18 cellular contexts compared by ENCODE assay signal in the genomic region with DNA sequence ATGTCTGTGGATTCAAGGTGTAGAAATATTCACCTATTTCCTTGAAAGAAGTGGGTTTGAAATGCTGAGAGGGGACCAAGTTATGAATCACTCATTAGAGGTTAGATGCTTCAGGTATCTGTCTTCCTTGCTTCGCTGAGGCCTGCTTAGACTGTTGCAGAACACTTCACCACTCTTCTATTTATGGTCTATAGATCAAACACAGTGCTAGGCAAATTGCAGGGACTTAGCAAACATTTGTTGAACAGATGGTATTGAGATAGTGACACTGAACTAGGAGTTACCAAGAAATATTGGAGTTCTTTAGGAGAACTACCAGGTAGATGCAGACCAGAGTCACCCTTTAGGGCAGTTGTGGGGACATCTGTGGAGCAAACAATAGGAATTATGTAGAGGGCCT.
DNase-seq lines count a peak whose midpoint lies in the region; ATAC-seq, FAIRE-seq and TF ChIP-seq lines count a peak whose summit lies in the region.
"Had no signal": no experiment of that assay in that cellular context is flagged by ENCODE, and none has a peak within 500 bp of the region (broad histone marks: within the 10 kb centered on the region; RNA-seq: fewer than 3 reads in every experiment).

No MANE protein-coding gene starts in this region.

- H3K36me3 ChIP-seq in pancreas = no peaks in the 10 kb centered on the region
- H3K36me3 ChIP-seq in ovary = no peaks in the 10 kb centered on the region
- H3K36me3 ChIP-seq: BLaER1 treated with 17β-estradiol and CSF1 and Interleukin-3, amounts not matched to agents 10 nM and 100 nM; Peyer's patch had no signal

- 29 to 48% methylated on average over 1 of the region's 1 CpG for WGBS in pancreas, 2 donors
- 97% methylated on average over 1 of the region's 1 CpG for WGBS in ovary, 3 donors

- TF ChIP-seq POLR2A in ovary (IDR thresholded peaks at IDR 0.05) = no peak

- peak; percentile 46 to 81 (median 64) for ATAC-seq in pancreas
- ATAC-seq: HepG2 had no signal

- DNase-seq in HuH-7 (ENCODE audit: low spot score) (peak; percentile 10), pancreas (no peak), NCI-H2196 (lab: John Stamatoyannopoulos, UW; ENCODE audit: unreplicated experiment) (no peak), D721Med (ENCODE audit: insufficient read length, low spot score) (no peak), ovary (no peak)
- DNase-seq in activated naive CD4-positive, alpha-beta T cell treated with anti-CD3 and anti-CD28 coated beads for 36 hours = no peak
- DNase-seq: CD8-positive, alpha-beta memory T cell; NCI-H1048; NCI-H1436; NCI-H2029; NCI-H524 treated with DMSO at 0.1 percent for 48 hours; Peyer's patch had no signal

- peak overlapping the region; percentile 4; the same call in 1 of the 2 replicates for H3K27ac ChIP-seq in 22Rv1
- H3K27ac ChIP-seq in VCaP = peak overlapping the region; percentile 74
- H3K27ac ChIP-seq in pancreas = no peak overlapping the region
- no peak overlapping the region for H3K27ac ChIP-seq in ovary
- H3K27ac ChIP-seq: BLaER1 treated with 17β-estradiol and CSF1 and Interleukin-3, amounts not matched to agents 10 nM and 100 nM; Peyer's patch; SK-N-MC had no signal

- intact Hi-C loops in pancreas (cut with DNase I) = no loop called here
- intact Hi-C loops in activated naive CD4-positive, alpha-beta T cell treated with anti-CD3 and anti-CD28 coated beads for 36 hours (cut with micrococcal nuclease) = no loop called here
- intact Hi-C loops in ovary (cut with DNase I) = no loop called here

- no peaks in the 10 kb centered on the region for H3K27me3 Mint-ChIP-seq in activated naive CD4-positive, alpha-beta T cell treated with anti-CD3 and anti-CD28 coated beads for 36 hours (ENCODE audit: low read depth)

- no peaks in the 10 kb centered on the region for H3K4me1 Mint-ChIP-seq in activated naive CD4-positive, alpha-beta T cell treated with anti-CD3 and anti-CD28 coated beads for 36 hours (ENCODE audit: low read depth)
- H3K4me1 Mint-ChIP-seq: CD8-positive, alpha-beta memory T cell had no signal

- H3K27me3 ChIP-seq in pancreas (no peaks in the 10 kb centered on the region), ovary (no peaks in the 10 kb centered on the region)
- H3K27me3 ChIP-seq: BLaER1 treated with 17β-estradiol and CSF1 and Interleukin-3, amounts not matched to agents 10 nM and 100 nM; Peyer's patch had no signal

- FAIRE-seq in pancreas (lab: Jason Lieb, UNC) (no peak), D721Med (lab: Jason Lieb, UNC) (no peak)
- FAIRE-seq: G401.6, HepG2 had no signal

- H3K4me1 ChIP-seq in pancreas = peaks cover 0 to 5% (median 0%) of the 10 kb centered on the region in 3 donors
- H3K4me1 ChIP-seq in ovary (ENCODE audit: insufficient read depth) = no peaks in the 10 kb centered on the region
- H3K4me1 ChIP-seq: Peyer's patch had no signal

- TF ChIP-seq CTCF in 22Rv1 (IDR thresholded peaks at IDR 0.05) = no peak
- no peak for TF ChIP-seq CTCF in VCaP (conservative IDR thresholded peaks at IDR 0.05)
- TF ChIP-seq CTCF in pancreas (IDR thresholded peaks at IDR 0.05) = no peak
- TF ChIP-seq CTCF in D721Med (IDR thresholded peaks at IDR 0.05; ENCODE audit: insufficient read depth, missing control alignments) = no peak
- no peak for TF ChIP-seq CTCF in ovary (IDR thresholded peaks at IDR 0.05)

- TF ChIP-seq EP300 in ovary (IDR thresholded peaks at IDR 0.05) = no peak

- H3K27ac Mint-ChIP-seq in activated naive CD4-positive, alpha-beta T cell treated with anti-CD3 and anti-CD28 coated beads for 36 hours = no peak overlapping the region
- H3K27ac Mint-ChIP-seq: CD8-positive, alpha-beta memory T cell had no signal

- H3K9me3 ChIP-seq in pancreas = no peaks in the 10 kb centered on the region
- H3K9me3 ChIP-seq in ovary = no peaks in the 10 kb centered on the region
- H3K9me3 ChIP-seq: Peyer's patch had no signal

- no peaks in the 10 kb centered on the region for H3K9me3 Mint-ChIP-seq in activated naive CD4-positive, alpha-beta T cell treated with anti-CD3 and anti-CD28 coated beads for 36 hours

- H3K36me3 Mint-ChIP-seq in activated naive CD4-positive, alpha-beta T cell treated with anti-CD3 and anti-CD28 coated beads for 36 hours (ENCODE audit: low read depth) = no peaks in the 10 kb centered on the region
- H3K36me3 Mint-ChIP-seq: CD8-positive, alpha-beta memory T cell had no signal

- no peak overlapping the region for H3K4me3 Mint-ChIP-seq in activated naive CD4-positive, alpha-beta T cell treated with anti-CD3 and anti-CD28 coated beads for 36 hours
- H3K4me3 Mint-ChIP-seq: CD8-positive, alpha-beta memory T cell had no signal

- CTCF ChIA-PET in activated naive CD4-positive, alpha-beta T cell treated with anti-CD3 and anti-CD28 coated beads for 36 hours (lab: Charles Lee) = no interaction called here

- no peak overlapping the region for H3K4me3 ChIP-seq in pancreas
- H3K4me3 ChIP-seq in ovary = no peak overlapping the region
- H3K4me3 ChIP-seq: BLaER1 treated with 17β-estradiol and CSF1 and Interleukin-3, amounts not matched to agents 10 nM and 100 nM; Peyer's patch; SK-N-MC had no signal

Comparison
In these comparisons a context has a peak if more than half of its experiments do, and no peak if none do; other contexts are left out.
1. H3K27ac ChIP-seq: peak in 22Rv1 (single experiment) and VCaP (single experiment); none in pancreas (0 of 4) and ovary (0 of 2).